ENCODE assay signal across 21 cellular contexts in genomic region chr4:56200275-56200674, GRCh38.
"Had no signal": no experiment of that assay in that cellular context is flagged by ENCODE, and none has a peak within 500 bp of the region (broad histone marks: within the 10 kb centered on the region; RNA-seq: fewer than 3 reads in every experiment).

No MANE protein-coding gene starts in this region.

- H3K4me1 ChIP-seq: adrenal gland, parathyroid adenoma, right lobe of liver, stomach had no signal

- H3K9ac ChIP-seq: parathyroid adenoma had no signal

- H3K4me3 Mint-ChIP-seq: activated naive CD4-positive, alpha-beta T cell treated with anti-CD3 and anti-CD28 coated beads, Interleukin-2, amount 50 U/mL, for 24 hours; dendritic cell treated with granulocyte-macrophage colony-stimulating factor and Interleukin-4, amounts not matched to agents 40 ng/mL and 50 ng/mL, for 4 days; memory B cell; naive thymus-derived CD4-positive, alpha-beta T cell; type B pancreatic cell had no signal

- H3K4me2 ChIP-seq: hepatocyte, smooth muscle cell had no signal

- H3K4me1 Mint-ChIP-seq: activated naive CD4-positive, alpha-beta T cell treated with anti-CD3 and anti-CD28 coated beads, Interleukin-2, amount 50 U/mL, for 24 hours; memory B cell had no signal

- H3K36me3 ChIP-seq: adrenal gland, cardiac muscle cell, neutrophil, right lobe of liver, stomach had no signal

- H3K36me3 Mint-ChIP-seq: activated naive CD4-positive, alpha-beta T cell treated with anti-CD3 and anti-CD28 coated beads, Interleukin-2, amount 50 U/mL, for 24 hours; memory B cell; naive thymus-derived CD4-positive, alpha-beta T cell had no signal

- H3K4me3 ChIP-seq: adrenal gland, cardiac muscle cell, hepatocyte, mucosa of descending colon, right lobe of liver, smooth muscle cell, stomach had no signal

- H3K27me3 Mint-ChIP-seq: dendritic cell treated with granulocyte-macrophage colony-stimulating factor and Interleukin-4, amounts not matched to agents 40 ng/mL and 50 ng/mL, for 4 days; type B pancreatic cell had no signal

- H3K79me2 ChIP-seq: hepatocyte, parathyroid adenoma had no signal

- H3K9me3 Mint-ChIP-seq: activated naive CD4-positive, alpha-beta T cell treated with anti-CD3 and anti-CD28 coated beads, Interleukin-2, amount 50 U/mL, for 24 hours; dendritic cell treated with granulocyte-macrophage colony-stimulating factor and Interleukin-4, amounts not matched to agents 40 ng/mL and 50 ng/mL, for 4 days; memory B cell; naive thymus-derived CD4-positive, alpha-beta T cell; type B pancreatic cell had no signal

- H3K9me3 ChIP-seq: adrenal gland, mucosa of descending colon, neutrophil, right lobe of liver, stomach had no signal

- DNase-seq: activated CD4-positive, alpha-beta T cell treated with anti-CD3 and anti-CD28 coated beads, Interleukin-2, amount 50 U/mL, for 1 hour; activated CD4-positive, CD25-positive, alpha-beta regulatory T cell treated with anti-CD3 and anti-CD28 coated beads, Interleukin-2, amount 50 U/mL, for 72 hours; activated gamma-delta T cell; adrenal gland; effector memory CD4-positive, alpha-beta T cell; mucosa of descending colon; naive thymus-derived CD4-positive, alpha-beta T cell; right lobe of liver; stimulated activated CD4-positive, alpha-beta T cell treated with anti-CD3 and anti-CD28 coated beads, Interleukin-4, amount 100 ng/mL, for 1 hour; stomach; T1000 had no signal

- H3K27ac ChIP-seq: adrenal gland, cardiac muscle cell, hepatocyte, neutrophil, parathyroid adenoma, right lobe of liver, stomach, VCaP had no signal

- H3K27ac Mint-ChIP-seq: activated naive CD4-positive, alpha-beta T cell treated with anti-CD3 and anti-CD28 coated beads, Interleukin-2, amount 50 U/mL, for 24 hours; dendritic cell treated with granulocyte-macrophage colony-stimulating factor and Interleukin-4, amounts not matched to agents 40 ng/mL and 50 ng/mL, for 4 days; memory B cell; naive thymus-derived CD4-positive, alpha-beta T cell; type B pancreatic cell had no signal

- H3K27me3 ChIP-seq: adrenal gland, cardiac muscle cell, hepatocyte, neutrophil, right lobe of liver, stomach had no signal

- H2AFZ ChIP-seq: hepatocyte, parathyroid adenoma had no signal
